1 cellular context compared by ENCODE assay signal in the genomic region with DNA sequence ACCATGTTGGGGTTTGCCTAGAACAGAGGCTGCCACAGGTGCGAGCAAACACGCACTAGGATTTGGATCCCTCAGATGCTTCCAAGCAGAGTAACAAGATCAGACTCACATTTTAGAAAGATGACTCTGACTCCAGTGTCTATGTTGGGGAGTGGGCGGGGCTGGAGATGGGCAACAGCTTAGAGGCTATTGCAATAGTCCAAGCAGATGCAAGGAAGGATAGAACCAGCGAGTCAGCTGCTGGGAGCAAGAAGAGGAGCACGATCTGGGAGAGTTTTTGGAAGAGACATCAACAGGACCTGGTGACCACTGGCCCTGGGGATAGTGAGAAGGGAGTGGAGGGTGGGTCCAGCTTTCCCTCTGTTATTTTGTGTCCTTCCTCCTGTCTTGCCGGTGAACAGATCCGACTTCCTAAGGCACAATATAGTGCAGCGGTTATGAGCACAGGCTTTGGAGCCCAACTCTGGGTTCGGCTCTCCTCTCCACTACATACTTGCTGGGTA.
TF ChIP-seq lines count a peak whose summit lies in the region.

No MANE protein-coding gene starts in this region.

TF ChIP-seq in WTC11, 78 proteins besides CTCF, POLR2A, EP300 and RAD21 (continued from another document):
- TF ChIP-seq, protein P1, sequence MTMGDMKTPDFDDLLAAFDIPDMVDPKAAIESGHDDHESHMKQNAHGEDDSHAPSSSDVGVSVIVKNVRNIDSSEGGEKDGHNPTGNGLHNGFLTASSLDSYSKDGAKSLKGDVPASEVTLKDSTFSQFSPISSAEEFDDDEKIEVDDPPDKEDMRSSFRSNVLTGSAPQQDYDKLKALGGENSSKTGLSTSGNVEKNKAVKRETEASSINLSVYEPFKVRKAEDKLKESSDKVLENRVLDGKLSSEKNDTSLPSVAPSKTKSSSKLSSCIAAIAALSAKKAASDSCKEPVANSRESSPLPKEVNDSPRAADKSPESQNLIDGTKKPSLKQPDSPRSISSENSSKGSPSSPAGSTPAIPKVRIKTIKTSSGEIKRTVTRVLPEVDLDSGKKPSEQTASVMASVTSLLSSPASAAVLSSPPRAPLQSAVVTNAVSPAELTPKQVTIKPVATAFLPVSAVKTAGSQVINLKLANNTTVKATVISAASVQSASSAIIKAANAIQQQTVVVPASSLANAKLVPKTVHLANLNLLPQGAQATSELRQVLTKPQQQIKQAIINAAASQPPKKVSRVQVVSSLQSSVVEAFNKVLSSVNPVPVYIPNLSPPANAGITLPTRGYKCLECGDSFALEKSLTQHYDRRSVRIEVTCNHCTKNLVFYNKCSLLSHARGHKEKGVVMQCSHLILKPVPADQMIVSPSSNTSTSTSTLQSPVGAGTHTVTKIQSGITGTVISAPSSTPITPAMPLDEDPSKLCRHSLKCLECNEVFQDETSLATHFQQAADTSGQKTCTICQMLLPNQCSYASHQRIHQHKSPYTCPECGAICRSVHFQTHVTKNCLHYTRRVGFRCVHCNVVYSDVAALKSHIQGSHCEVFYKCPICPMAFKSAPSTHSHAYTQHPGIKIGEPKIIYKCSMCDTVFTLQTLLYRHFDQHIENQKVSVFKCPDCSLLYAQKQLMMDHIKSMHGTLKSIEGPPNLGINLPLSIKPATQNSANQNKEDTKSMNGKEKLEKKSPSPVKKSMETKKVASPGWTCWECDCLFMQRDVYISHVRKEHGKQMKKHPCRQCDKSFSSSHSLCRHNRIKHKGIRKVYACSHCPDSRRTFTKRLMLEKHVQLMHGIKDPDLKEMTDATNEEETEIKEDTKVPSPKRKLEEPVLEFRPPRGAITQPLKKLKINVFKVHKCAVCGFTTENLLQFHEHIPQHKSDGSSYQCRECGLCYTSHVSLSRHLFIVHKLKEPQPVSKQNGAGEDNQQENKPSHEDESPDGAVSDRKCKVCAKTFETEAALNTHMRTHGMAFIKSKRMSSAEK (CRISPR knock-in tag; IDR thresholded peaks at IDR 0.05; ENCODE audit: borderline replicate concordance) = no peak
- TF ChIP-seq TP53 (CRISPR knock-in tag; IDR thresholded peaks at IDR 0.05) = no peak
